In genomic region chr16:1772908-1773702, GRCh38 we compare ENCODE assay signal across 8 cellular contexts. TPM values are rescaled to one million over a fixed set of nuclear protein-coding genes. Genes with fewer than 3 reads are reported as not detected.
DNase-seq lines count a peak whose midpoint lies in the region; ATAC-seq and TF ChIP-seq lines count a peak whose summit lies in the region.

MRPS34 (minus strand) TSS chr16:1773134; CDS start chr16:1773119, 15 bp downstream.

- no peaks in the 10 kb centered on the region for H3K9me3 ChIP-seq in CD4-positive, CD25-positive, alpha-beta regulatory T cell (ENCODE audit: control insufficient read depth in 2 of 2, low read length in 2 of 2)
- H3K9me3 ChIP-seq in Panc1 (ENCODE audit: control insufficient read depth, insufficient read depth, low read depth, low read length): no peaks in the 10 kb centered on the region
- no peaks in the 10 kb centered on the region for H3K9me3 ChIP-seq in naive thymus-derived CD4-positive, alpha-beta T cell (ENCODE audit: control insufficient read depth in 2 of 3, low read length in 3 of 3)

- peak within 1 kb of the TSS; percentile 77 for H3K4me3 ChIP-seq in CD4-positive, CD25-positive, alpha-beta regulatory T cell (ENCODE audit: low read depth, low read length)
- H3K4me3 ChIP-seq in Jurkat, Clone E6-1 (ENCODE audit: low read length): peak within 1 kb of the TSS; percentile 85
- H3K4me3 ChIP-seq in Panc1 (ENCODE audit: low read depth in 2 of 2, low read length in 2 of 2): peak within 1 kb of the TSS; percentile 60 to 71
- peak within 1 kb of the TSS; percentile 70 for H3K4me3 ChIP-seq in naive thymus-derived CD4-positive, alpha-beta T cell (ENCODE audit: low read length)

- no peaks in the 10 kb centered on the region for H3K27me3 Mint-ChIP-seq in CD4-positive, CD25-positive, alpha-beta regulatory T cell
- peaks cover 0 to 2% (median 0%) of the 10 kb centered on the region in 5 donors for H3K27me3 Mint-ChIP-seq in naive thymus-derived CD4-positive, alpha-beta T cell
- H3K27me3 Mint-ChIP-seq in stimulated activated memory B cell treated with anti-CD40 and anti-IgM and Interleukin-4, amounts not matched to agents 10 μg/mL and 1 μg/mL and 100 μg/mL, for 72 hours: no peaks in the 10 kb centered on the region

- H3K27me3 ChIP-seq in CD4-positive, CD25-positive, alpha-beta regulatory T cell (ENCODE audit: control insufficient read depth, insufficient read depth, low read length): no peaks in the 10 kb centered on the region
- no peaks in the 10 kb centered on the region for H3K27me3 ChIP-seq in Panc1 (ENCODE audit: control insufficient read depth, insufficient read depth, low read length)
- no peaks in the 10 kb centered on the region for H3K27me3 ChIP-seq in naive thymus-derived CD4-positive, alpha-beta T cell (ENCODE audit: control insufficient read depth in 2 of 2, insufficient read depth in 2 of 2, low read length in 2 of 2)

- peaks cover 12% of the 10 kb centered on the region for H3K36me3 ChIP-seq in CD4-positive, CD25-positive, alpha-beta regulatory T cell (ENCODE audit: control insufficient read depth, insufficient read depth, low read length)
- H3K36me3 ChIP-seq in Panc1 (ENCODE audit: control insufficient read depth, insufficient read depth, low read length): no peaks in the 10 kb centered on the region; the same call in 1 of the 2 replicates
- peaks cover 0 to 46% (median 0%) of the 10 kb centered on the region in 3 experiments for H3K36me3 ChIP-seq in naive thymus-derived CD4-positive, alpha-beta T cell (ENCODE audit: control insufficient read depth in 2 of 3, insufficient read depth in 3 of 3, low read length in 3 of 3)

- no peaks in the 10 kb centered on the region for H3K9me3 Mint-ChIP-seq in CD4-positive, CD25-positive, alpha-beta regulatory T cell
- peaks cover 0 to 3% (median 0%) of the 10 kb centered on the region in 11 donors for H3K9me3 Mint-ChIP-seq in naive thymus-derived CD4-positive, alpha-beta T cell
- H3K9me3 Mint-ChIP-seq in stimulated activated memory B cell treated with anti-CD40 and anti-IgM and Interleukin-4, amounts not matched to agents 10 μg/mL and 1 μg/mL and 100 μg/mL, for 72 hours: no peaks in the 10 kb centered on the region

- TF ChIP-seq CTCF in Panc1 (IDR thresholded peaks at IDR 0.05): peak; percentile 94

- peaks cover 46% of the 10 kb centered on the region for H3K4me1 ChIP-seq in CD4-positive, CD25-positive, alpha-beta regulatory T cell (ENCODE audit: control insufficient read depth, insufficient read depth, low read length, poor library complexity, severe bottlenecking)
- peaks cover 46% of the 10 kb centered on the region for H3K4me1 ChIP-seq in Panc1 (ENCODE audit: control insufficient read depth, insufficient read depth, low read length)
- peaks cover 13 to 26% of the 10 kb centered on the region in 2 donors for H3K4me1 ChIP-seq in naive thymus-derived CD4-positive, alpha-beta T cell (ENCODE audit: control insufficient read depth in 2 of 2, insufficient read depth in 2 of 2, low read length in 2 of 2)

- H3K27ac ChIP-seq in CD4-positive, CD25-positive, alpha-beta regulatory T cell (ENCODE audit: insufficient read depth, low read length, poor library complexity, severe bottlenecking): peak within 1 kb of the TSS; percentile 85
- H3K27ac ChIP-seq in Panc1 (ENCODE audit: low read length): peak within 1 kb of the TSS; percentile 95
- H3K27ac ChIP-seq in naive thymus-derived CD4-positive, alpha-beta T cell (ENCODE audit: low read depth, low read length): peak within 1 kb of the TSS; percentile 85

- peak within 1 kb of the TSS; percentile 85 to 97 (median 97) for H3K27ac Mint-ChIP-seq in CD4-positive, CD25-positive, alpha-beta regulatory T cell
- H3K27ac Mint-ChIP-seq in naive thymus-derived CD4-positive, alpha-beta T cell: peak within 1 kb of the TSS; percentile 86 to 98 (median 95)
- H3K27ac Mint-ChIP-seq in stimulated activated memory B cell treated with anti-CD40 and anti-IgM and Interleukin-4, amounts not matched to agents 10 μg/mL and 1 μg/mL and 100 μg/mL, for 72 hours: peak within 1 kb of the TSS; percentile 95

- TSS peak; percentile 17 for BruUV-seq in Panc1 (replicated peaks; lab: Mats Ljungman, UMichigan)

- DNase-seq in CD4-positive, CD25-positive, alpha-beta regulatory T cell: peak; percentile 69 to 90 (median 78)
- DNase-seq in Jurkat, Clone E6-1 (ENCODE audit: low read depth, low spot score): peak; percentile 64
- DNase-seq in Panc1 (ENCODE audit: low read depth, low spot score): no peak
- DNase-seq in activated T-helper 1 cell treated with Interleukin-2 at 50 U/mL for 16 hours (ENCODE audit: low read depth): peak; percentile 70
- peak; percentile 80 for DNase-seq in fibroblast of gingiva (ENCODE audit: low read depth)
- DNase-seq in naive thymus-derived CD4-positive, alpha-beta T cell: peak; percentile 61 to 88 (median 73)

- in situ Hi-C loops in Panc1 (cut with HindIII; ENCODE audit: low pct_unique_long_range_greater_than_20kb, low sequenced_read_pairs): no loop called here

- intact Hi-C loops in Panc1 (cut with micrococcal nuclease; ENCODE audit: unreplicated experiment): loop anchor here (10.0 kb wide), 1 partner anchor 1088 kb away; the partner anchor contains the start of genes JMJD8 and STUB1
- intact Hi-C loops in naive thymus-derived CD4-positive, alpha-beta T cell (cut with micrococcal nuclease): loop anchor here (1.0 to 10.0 kb wide), 10 partner anchors 9 to 494 kb away; partner anchors contain the start of genes CRAMP1 (in 2 of the 2), HAGH (in 2 of the 2), IFT140 (in 2 of the 2) and MAPK8IP3 (in 2 of the 2)

- POLR2A ChIA-PET in Panc1 (lab: Charles Lee): no interaction called here
- POLR2A ChIA-PET in naive thymus-derived CD4-positive, alpha-beta T cell (lab: Charles Lee): interaction anchor here (1.0 to 7.9 kb wide), 11 partner anchors 9 to 251 kb away, joined by 3 to 93 read pairs (median 5); partner anchors contain the start of genes FAHD1, HAGH, JPT2 and MAPK8IP3

- peaks cover 0 to 18% (median 1%) of the 10 kb centered on the region in 4 donors for H3K4me1 Mint-ChIP-seq in CD4-positive, CD25-positive, alpha-beta regulatory T cell
- peaks cover 8 to 23% (median 11%) of the 10 kb centered on the region in 7 donors for H3K4me1 Mint-ChIP-seq in naive thymus-derived CD4-positive, alpha-beta T cell
- H3K4me1 Mint-ChIP-seq in stimulated activated memory B cell treated with anti-CD40 and anti-IgM and Interleukin-4, amounts not matched to agents 10 μg/mL and 1 μg/mL and 100 μg/mL, for 72 hours: peaks cover 31% of the 10 kb centered on the region

- CTCF ChIA-PET in Panc1 (lab: Charles Lee): interaction anchor here (0.7 to 1.3 kb wide), 2 partner anchors 10 to 308 kb away, joined by 5 to 10 read pairs; partner anchors contain the start of genes NUBP2 and SPSB3
- CTCF ChIA-PET in naive thymus-derived CD4-positive, alpha-beta T cell (lab: Charles Lee): interaction anchor here (0.7 to 3.3 kb wide), 3 partner anchors 8 to 10 kb away, joined by 4 to 13 read pairs (median 8); partner anchors contain the start of genes NUBP2 and SPSB3

- ATAC-seq in CD4-positive, CD25-positive, alpha-beta regulatory T cell (ENCODE audit: low read depth in 2 of 2): peak; percentile 50 to 51
- ATAC-seq in GM19463 (IDR thresholded peaks at IDR 0.05; ENCODE audit: unreplicated experiment) (peak; percentile 46), Panc1 (peak; percentile 48)
- ATAC-seq in naive thymus-derived CD4-positive, alpha-beta T cell: peak; percentile 76
- ATAC-seq in stimulated activated memory B cell treated with anti-CD40 and anti-IgM and Interleukin-4, amounts not matched to agents 10 μg/mL and 1 μg/mL and 100 μg/mL, for 72 hours: peak; percentile 73

- H3K4me3 Mint-ChIP-seq in CD4-positive, CD25-positive, alpha-beta regulatory T cell: peak within 1 kb of the TSS; percentile 89 to 98 (median 97)
- peak within 1 kb of the TSS; percentile 91 to 99 (median 98) for H3K4me3 Mint-ChIP-seq in naive thymus-derived CD4-positive, alpha-beta T cell
- H3K4me3 Mint-ChIP-seq in stimulated activated memory B cell treated with anti-CD40 and anti-IgM and Interleukin-4, amounts not matched to agents 10 μg/mL and 1 μg/mL and 100 μg/mL, for 72 hours: peak within 1 kb of the TSS; percentile 99

- H3K36me3 Mint-ChIP-seq in CD4-positive, CD25-positive, alpha-beta regulatory T cell: peaks cover under 1% of the 10 kb centered on the region
- H3K36me3 Mint-ChIP-seq in naive thymus-derived CD4-positive, alpha-beta T cell: peaks cover 0 to 9% (median 0%) of the 10 kb centered on the region in 5 donors
- H3K36me3 Mint-ChIP-seq in stimulated activated memory B cell treated with anti-CD40 and anti-IgM and Interleukin-4, amounts not matched to agents 10 μg/mL and 1 μg/mL and 100 μg/mL, for 72 hours: peaks cover 26% of the 10 kb centered on the region

RNA-seq across cellular contexts. Expression of gene MRPS34, which starts in this region (rescaled TPM):
- 46.5 TPM for total RNA-seq in CD4-positive, CD25-positive, alpha-beta regulatory T cell
- polyA plus RNA-seq in CD4-positive, CD25-positive, alpha-beta regulatory T cell: 100 to 1,000 TPM; 143 to 176 (median 155) TPM
- 145 TPM for polyA plus RNA-seq in Jurkat, Clone E6-1 (2012; ENCODE audit: insufficient read depth, insufficient read length)
- total RNA-seq in Panc1 (2021; ENCODE audit: unreplicated experiment): 187 TPM
- polyA plus RNA-seq in Panc1 (2012; ENCODE audit: insufficient read length): 283 TPM
- total RNA-seq in naive thymus-derived CD4-positive, alpha-beta T cell: 100 to 1,000 TPM in 1 of 5 experiments, 10 to 100 TPM in 4; 41.6 to 115 (median 49.5) TPM
- 100 to 1,000 TPM; 124 to 162 TPM for polyA plus RNA-seq in naive thymus-derived CD4-positive, alpha-beta T cell
